ENCODE assay signal across 11 cellular contexts in the genomic region with DNA sequence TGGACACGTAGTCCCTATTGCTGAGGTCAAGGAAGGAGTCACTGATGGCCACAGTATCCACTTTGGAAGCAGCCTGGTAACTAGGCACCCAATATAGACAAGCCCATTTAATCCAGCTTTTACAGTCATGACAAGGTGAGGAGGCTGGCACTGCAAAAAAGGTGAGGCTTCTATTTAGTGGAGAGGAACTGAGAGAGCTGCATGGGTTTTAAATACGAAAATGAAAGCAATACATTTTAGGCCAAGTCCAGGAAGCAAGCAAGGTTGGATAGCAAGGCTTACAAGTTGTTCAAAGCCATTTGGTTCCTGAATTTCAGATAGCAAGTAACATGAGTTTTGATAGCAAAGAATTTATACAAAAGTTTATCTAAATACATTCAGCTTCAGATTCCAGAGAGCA.
A peak's percentile ranks its signal among the peaks of the same experiment; 100 is the strongest.
DNase-seq lines count a peak whose midpoint lies in the region; ATAC-seq and TF ChIP-seq lines count a peak whose summit lies in the region.
"Had no signal": no experiment of that assay in that cellular context is flagged by ENCODE, and none has a peak within 500 bp of the region (broad histone marks: within the 10 kb centered on the region; RNA-seq: fewer than 3 reads in every experiment).

No MANE protein-coding gene starts in this region.

- H3K4me3 Mint-ChIP-seq in T-helper 17 cell: no peak overlapping the region
- H3K4me3 Mint-ChIP-seq: activated CD4-positive, alpha-beta T cell treated with anti-CD3 and anti-CD28 coated beads for 36 hours had no signal

- no peaks in the 10 kb centered on the region for H3K36me3 ChIP-seq in gastroesophageal sphincter
- H3K36me3 ChIP-seq: upper lobe of right lung had no signal

- H3K27ac ChIP-seq in gastroesophageal sphincter: no peak overlapping the region
- H3K27ac ChIP-seq: upper lobe of right lung had no signal

- H3K36me3 Mint-ChIP-seq in T-helper 17 cell (ENCODE audit: low read depth): no peaks in the 10 kb centered on the region

- ATAC-seq in GM18519 (IDR thresholded peaks at IDR 0.05; ENCODE audit: low FRiP score, unreplicated experiment): peak; percentile 98
- ATAC-seq in GM21390 (IDR thresholded peaks at IDR 0.05; ENCODE audit: unreplicated experiment): peak; percentile 99
- peak; percentile 99 for ATAC-seq in HG03066 (IDR thresholded peaks at IDR 0.05; ENCODE audit: low read depth, unreplicated experiment)
- no peak for ATAC-seq in T-helper 17 cell
- no peak for ATAC-seq in gastroesophageal sphincter
- ATAC-seq: activated CD4-positive, alpha-beta T cell treated with anti-CD3 and anti-CD28 coated beads for 36 hours; upper lobe of right lung had no signal

- no peak for TF ChIP-seq CTCF in gastroesophageal sphincter (IDR thresholded peaks at IDR 0.05)

- no peak for TF ChIP-seq EP300 in gastroesophageal sphincter (IDR thresholded peaks at IDR 0.05)

- DNase-seq in OCI-M1 (lab: John Stamatoyannopoulos, UW): peak; percentile 36
- DNase-seq in activated CD4-positive, CD25-positive, alpha-beta regulatory T cell treated with anti-CD3 and anti-CD28 coated beads, Interleukin-2, amount 50 U/mL, for 72 hours: no peak
- no peak for DNase-seq in T-helper 17 cell
- DNase-seq in HuH-7.5 (ENCODE audit: low spot score): no peak
- DNase-seq: activated CD4-positive, alpha-beta T cell treated with anti-CD3 and anti-CD28 coated beads for 36 hours; NCI-H1092; upper lobe of right lung had no signal

- H3K9me3 ChIP-seq in T-helper 17 cell (ENCODE audit: control insufficient read depth, low read length, poor library complexity, severe bottlenecking) (no peaks in the 10 kb centered on the region), gastroesophageal sphincter (no peaks in the 10 kb centered on the region)
- H3K9me3 ChIP-seq: upper lobe of right lung had no signal

- H3K27me3 Mint-ChIP-seq in T-helper 17 cell: no peaks in the 10 kb centered on the region

- no peak overlapping the region for H3K27ac Mint-ChIP-seq in T-helper 17 cell
- H3K27ac Mint-ChIP-seq: activated CD4-positive, alpha-beta T cell treated with anti-CD3 and anti-CD28 coated beads for 36 hours had no signal

- WGBS in gastroesophageal sphincter (ENCODE audit: low coverage in 1 of 2), 2 donors: 67 to 82% methylated on average over 2 of the region's 2 CpGs

- H3K4me1 Mint-ChIP-seq in T-helper 17 cell: peaks cover 5% of the 10 kb centered on the region
- H3K4me1 Mint-ChIP-seq: activated CD4-positive, alpha-beta T cell treated with anti-CD3 and anti-CD28 coated beads for 36 hours had no signal

- H3K4me1 ChIP-seq in gastroesophageal sphincter: no peaks in the 10 kb centered on the region
- H3K4me1 ChIP-seq: upper lobe of right lung had no signal

- no peak for TF ChIP-seq POLR2A in gastroesophageal sphincter (IDR thresholded peaks at IDR 0.05)

- H3K4me3 ChIP-seq in gastroesophageal sphincter: no peak overlapping the region
- H3K4me3 ChIP-seq: upper lobe of right lung had no signal

- H3K27me3 ChIP-seq in gastroesophageal sphincter: no peaks in the 10 kb centered on the region
- H3K27me3 ChIP-seq: upper lobe of right lung had no signal

Comparison
In these comparisons a context has a peak if more than half of its experiments do, and no peak if none do; other contexts are left out.
1. ATAC-seq: peak in GM18519 (single experiment), GM21390 (single experiment) and HG03066 (single experiment); none in T-helper 17 cell (single experiment) and gastroesophageal sphincter (single experiment).